ENCODE assay signal across 22 cellular contexts in genomic region chr2:36137612-36138011, GRCh38.
DNase-seq lines count a peak whose midpoint lies in the region; ATAC-seq and TF ChIP-seq lines count a peak whose summit lies in the region.
"Had no signal": no experiment of that assay in that cellular context is flagged by ENCODE, and none has a peak within 500 bp of the region (broad histone marks: within the 10 kb centered on the region; RNA-seq: fewer than 3 reads in every experiment).

No MANE protein-coding gene starts in this region.

- peak overlapping the region in 10 of 11 experiments; percentile 1 to 37 (median 15); a peak in 11 of 22 replicates for H3K4me2 ChIP-seq in BLaER1 treated with 17β-estradiol and CSF1 and Interleukin-3, amounts not matched to agents 10 nM and 100 nM
- H3K4me2 ChIP-seq in MM.1S (ENCODE audit: low read depth, low read length), result no peak overlapping the region

- H4K20me1 ChIP-seq in BLaER1 treated with 17β-estradiol and CSF1 and Interleukin-3, amounts not matched to agents 10 nM and 100 nM, result no peaks in the 10 kb centered on the region
- H4K20me1 ChIP-seq in MM.1S (ENCODE audit: insufficient read depth, low read length), result no peaks in the 10 kb centered on the region

- DNase-seq in AML-193 (lab: John Stamatoyannopoulos, UW) (peak; percentile 18 to 42), MM.1S (peak; percentile 12), immature natural killer cell (peak; percentile 3 to 23 (median 15)), HUDEP-2 (lab: John Stamatoyannopoulos, UW; ENCODE audit: unreplicated experiment in 76 of 76) (no peak)
- DNase-seq: Calu3; CD8-positive, alpha-beta T cell; DMS153; Karpas-422; MG63; NCI-H1105; NCI-H2029 treated with DMSO at 0.1 percent for 48 hours; NCI-H226; NCI-H510A treated with DMSO at 0.1 percent for 48 hours; NCI-H748 treated with DMSO at 0.1 percent for 48 hours; NK-92 treated with Interleukin-12 subunit alpha and Interleukin-12 subunit beta, amount 100 ng/mL, for 24 hours; SIG-M5 had no signal

- H3K27me3 Mint-ChIP-seq in immature natural killer cell (ENCODE audit: low read depth in 3 of 3), result peaks cover 0 to under 1% (median 0%) of the 10 kb centered on the region in 3 donors
- H3K27me3 Mint-ChIP-seq: IgD-negative memory B cell had no signal

- no peaks in the 10 kb centered on the region for H3K9me3 ChIP-seq in BLaER1 treated with 17β-estradiol and CSF1 and Interleukin-3, amounts not matched to agents 10 nM and 100 nM (replicated peaks in 1 of 11)
- H3K9me3 ChIP-seq in MM.1S (replicated peaks; ENCODE audit: insufficient read depth, low read length), result no peaks in the 10 kb centered on the region
- H3K9me3 ChIP-seq: MG63 had no signal

- peak overlapping the region in 4 of 5 donors; percentile 30 to 78 (median 56) for H3K4me3 Mint-ChIP-seq in immature natural killer cell
- H3K4me3 Mint-ChIP-seq: CD8-positive, alpha-beta T cell; IgD-negative memory B cell had no signal

- H3K27ac Mint-ChIP-seq in immature natural killer cell, result peak overlapping the region in 4 of 6 donors; percentile 17 to 56 (median 47)
- H3K27ac Mint-ChIP-seq: CD8-positive, alpha-beta T cell had no signal

- no peak overlapping the region for H3K27ac ChIP-seq in BLaER1 treated with 17β-estradiol and CSF1 and Interleukin-3, amounts not matched to agents 10 nM and 100 nM
- no peak overlapping the region for H3K27ac ChIP-seq in MM.1S (ENCODE audit: low read length)

- no peaks in the 10 kb centered on the region for H3F3A ChIP-seq in MM.1S (ENCODE audit: insufficient read depth, low read length)

- H3K4me3 ChIP-seq in BLaER1 treated with 17β-estradiol and CSF1 and Interleukin-3, amounts not matched to agents 10 nM and 100 nM, result no peak overlapping the region
- H3K4me3 ChIP-seq in MM.1S (ENCODE audit: low read length), result no peak overlapping the region
- H3K4me3 ChIP-seq: MG63 had no signal

- ATAC-seq in esophagus mucosa (no peak), GM18505 (IDR thresholded peaks at IDR 0.05; ENCODE audit: unreplicated experiment) (no peak)
- ATAC-seq: CD8-positive, alpha-beta T cell; Panc1; SK-N-SH treated with all-trans-retinoic acid at 6 μM for 48 hours had no signal

- H3K36me3 ChIP-seq in BLaER1 treated with 17β-estradiol and CSF1 and Interleukin-3, amounts not matched to agents 10 nM and 100 nM, result no peaks in the 10 kb centered on the region
- H3K36me3 ChIP-seq in MM.1S (replicated peaks; ENCODE audit: insufficient read depth, low read length), result no peaks in the 10 kb centered on the region
- H3K36me3 ChIP-seq: MG63 had no signal

- H2AFZ ChIP-seq in MM.1S (ENCODE audit: low read length), result no peak overlapping the region

- no peaks in the 10 kb centered on the region for H3K27me3 ChIP-seq in BLaER1 treated with 17β-estradiol and CSF1 and Interleukin-3, amounts not matched to agents 10 nM and 100 nM
- no peaks in the 10 kb centered on the region for H3K27me3 ChIP-seq in MM.1S (replicated peaks; ENCODE audit: insufficient read depth, low read length)

- H3K4me1 Mint-ChIP-seq in immature natural killer cell, result peaks cover 29 to 36% of the 10 kb centered on the region in 2 donors
- H3K4me1 Mint-ChIP-seq: IgD-negative memory B cell had no signal

- no peaks in the 10 kb centered on the region for H3K79me2 ChIP-seq in MM.1S (ENCODE audit: low read length)

- TF ChIP-seq CTCF in MM.1S (IDR thresholded peaks at IDR 0.05; ENCODE audit: low read length), result no peak

- TF ChIP-seq POLR2A in GM18505 (IDR thresholded peaks at IDR 0.05; ENCODE audit: borderline replicate concordance, extremely low read depth, insufficient read depth, insufficient read length), result no peak

- no peaks in the 10 kb centered on the region for H3K9me2 ChIP-seq in MM.1S (replicated peaks; ENCODE audit: insufficient read depth, low read length)

- H3K36me3 Mint-ChIP-seq in immature natural killer cell, result peaks cover 0 to 13% (median 9%) of the 10 kb centered on the region in 3 donors
- H3K36me3 Mint-ChIP-seq: CD8-positive, alpha-beta T cell; IgD-negative memory B cell had no signal

- H3K9ac ChIP-seq in BLaER1 treated with 17β-estradiol and CSF1 and Interleukin-3, amounts not matched to agents 10 nM and 100 nM, result no peak overlapping the region
- H3K9ac ChIP-seq in MM.1S (ENCODE audit: low read length), result no peak overlapping the region

- H3K4me1 ChIP-seq in BLaER1 treated with 17β-estradiol and CSF1 and Interleukin-3, amounts not matched to agents 10 nM and 100 nM, result peaks cover 0 to 21% (median 12%) of the 10 kb centered on the region in 10 experiments; a peak in 17 of 20 replicates
- H3K4me1 ChIP-seq in MM.1S (ENCODE audit: low read length), result no peaks in the 10 kb centered on the region

- peaks cover 0 to 4% (median 0%) of the 10 kb centered on the region in 6 donors for H3K9me3 Mint-ChIP-seq in immature natural killer cell
- H3K9me3 Mint-ChIP-seq: CD8-positive, alpha-beta T cell; IgD-negative memory B cell had no signal

Comparison
In these comparisons a context has a peak if more than half of its experiments do, and no peak if none do; other contexts are left out.
1. DNase-seq: peak in AML-193 (2 of 2), MM.1S (single experiment) and immature natural killer cell (3 of 3); none in HUDEP-2 (0 of 76).